5 cellular contexts compared by ENCODE assay signal in the genomic region with DNA sequence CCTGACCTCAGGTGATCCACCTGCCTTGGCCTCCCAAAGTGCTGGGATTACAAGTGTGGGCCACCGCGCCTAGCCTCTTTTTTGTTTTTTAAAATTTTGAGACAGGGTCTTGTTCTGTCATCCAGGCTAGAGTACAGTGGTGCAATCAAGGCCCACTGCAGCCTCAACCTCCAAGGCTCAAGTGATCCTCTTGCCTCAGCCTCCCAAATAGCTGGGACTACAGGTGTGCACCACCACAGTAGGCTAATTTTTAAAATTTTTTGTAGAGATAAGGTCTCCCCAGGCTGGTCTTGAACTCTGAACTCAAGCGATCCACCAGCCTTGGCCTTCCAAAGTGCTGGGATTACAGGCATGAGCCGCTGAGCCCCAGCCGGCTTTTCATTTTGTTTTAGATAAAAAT.
DNase-seq lines count a peak whose midpoint lies in the region; ATAC-seq, FAIRE-seq and TF ChIP-seq lines count a peak whose summit lies in the region.
"Not testable (repeated sequence)": the region's sequence is repeated elsewhere in the genome, so short reads cannot be mapped to it uniquely, and the experiment has no call there.

No MANE protein-coding gene starts in this region.

- not testable (repeated sequence) for H3K9me3 ChIP-seq in ascending aorta; endothelial cell of umbilical vein (replicated peaks; ENCODE audit: control insufficient read depth, insufficient read depth, low read length); left ventricle myocardium inferior (replicated peaks); tibial artery

- not testable (repeated sequence) for H3K4me2 ChIP-seq in endothelial cell of umbilical vein (ENCODE audit: insufficient read depth, low read length)

- H3K9ac ChIP-seq in endothelial cell of umbilical vein (replicated peaks; ENCODE audit: extremely low read depth, insufficient read depth, low read length), result not testable (repeated sequence)

- not testable (repeated sequence) for H3K36me3 ChIP-seq in ascending aorta; endothelial cell of umbilical vein (ENCODE audit: control insufficient read depth in 2 of 2, extremely low read depth in 1 of 2, insufficient read depth in 2 of 2, low read length in 2 of 2); left ventricle myocardium inferior; tibial artery

- not testable (repeated sequence) for H4K20me1 ChIP-seq in endothelial cell of umbilical vein (replicated peaks; ENCODE audit: control insufficient read depth, extremely low read depth, insufficient read depth, low read length)

- not testable (repeated sequence) for H3K9me1 ChIP-seq in endothelial cell of umbilical vein (replicated peaks; ENCODE audit: control insufficient read depth, extremely low read depth, insufficient read depth, low read length)

- H2AFZ ChIP-seq in endothelial cell of umbilical vein (ENCODE audit: low read depth, low read length), result not testable (repeated sequence)

- BruUV-seq in endothelial cell of umbilical vein (replicated peaks; lab: Mats Ljungman, UMichigan), result not testable (repeated sequence)

- H3K4me1 ChIP-seq in ascending aorta (peaks cover 3 to 20% of the 10 kb centered on the region in 2 donors), endothelial cell of umbilical vein (ENCODE audit: control insufficient read depth, extremely low read depth, insufficient read depth, low read length) (peaks cover 11% of the 10 kb centered on the region), left ventricle myocardium inferior (peaks cover 41% of the 10 kb centered on the region), tibial artery (peaks cover 0 to 58% (median 9%) of the 10 kb centered on the region in 4 donors)

- not testable (repeated sequence) for FAIRE-seq in endothelial cell of umbilical vein (lab: Jason Lieb, UNC)

- not testable (repeated sequence) for DNase-seq in ascending aorta (ENCODE audit: low spot score in 2 of 2); endothelial cell of umbilical vein (ENCODE audit: low read depth, low spot score); left ventricle myocardium inferior; tibial artery
- peak; percentile 25 for DNase-seq in sciatic nerve (ENCODE audit: low spot score)

- H3K79me2 ChIP-seq in endothelial cell of umbilical vein (ENCODE audit: control insufficient read depth, insufficient read depth, low read length), result not testable (repeated sequence)

- POLR2A ChIA-PET in endothelial cell of umbilical vein (lab: Charles Lee), result not testable (repeated sequence)

- dilution Hi-C loops in endothelial cell of umbilical vein (cut with MboI; ENCODE audit: extremely low pct_ligation_motif_present, low sequenced_read_pairs), result not testable (repeated sequence)

- H3K27me3 ChIP-seq in ascending aorta; endothelial cell of umbilical vein (ENCODE audit: control insufficient read depth in 2 of 2, insufficient read depth in 2 of 2, low read length in 2 of 2); left ventricle myocardium inferior (ENCODE audit: low read depth); tibial artery: not testable (repeated sequence)

- intact Hi-C loops in ascending aorta (cut with DNase I); endothelial cell of umbilical vein (cut with micrococcal nuclease); sciatic nerve (cut with DNase I); tibial artery (cut with DNase I; ENCODE audit: low total_unique reads): not testable (repeated sequence)
- intact Hi-C loops in left ventricle myocardium inferior (cut with micrococcal nuclease), result loop anchor here (10.0 kb wide), 1 partner anchor 60 kb away; no protein-coding TSS in a partner anchor

- TF ChIP-seq CTCF in ascending aorta (IDR thresholded peaks at IDR 0.05); endothelial cell of umbilical vein (IDR thresholded peaks at IDR 0.05; ENCODE audit: extremely low read depth in 1 of 2, insufficient read depth in 1 of 2, low read depth in 1 of 2, low read length in 2 of 2); left ventricle myocardium inferior (IDR thresholded peaks at IDR 0.05; ENCODE audit: borderline replicate concordance); tibial artery (IDR thresholded peaks at IDR 0.05): not testable (repeated sequence)

- not testable (repeated sequence) for ATAC-seq in sciatic nerve

- H3K4me3 ChIP-seq in ascending aorta; endothelial cell of umbilical vein (replicated peaks in 1 of 3; ENCODE audit: insufficient read depth in 1 of 3, low read depth in 1 of 3, low read length in 3 of 3); left ventricle myocardium inferior; tibial artery: not testable (repeated sequence)

- not testable (repeated sequence) for TF ChIP-seq POLR2A in endothelial cell of umbilical vein (IDR thresholded peaks at IDR 0.05; ENCODE audit: low read depth, low read length)

- CTCF ChIA-PET in endothelial cell of umbilical vein (lab: Charles Lee), result not testable (repeated sequence)

- H3K27ac ChIP-seq in ascending aorta (peak overlapping the region; percentile 67 to 75), endothelial cell of umbilical vein (ENCODE audit: insufficient read depth, low read depth, low read length) (peak overlapping the region; percentile 71), left ventricle myocardium inferior (replicated peaks) (peak overlapping the region; percentile 59), tibial artery (peak overlapping the region; percentile 28 to 59)
